In genomic region chr2:96649342-96649741, GRCh38 we compare ENCODE assay signal across 2 cellular contexts.
TF ChIP-seq lines count a peak whose summit lies in the region.

No MANE protein-coding gene starts in this region.

TF ChIP-seq in A549, 52 proteins besides CTCF, POLR2A, EP300 and RAD21 (continued from another document):
- TF ChIP-seq, protein P1, sequence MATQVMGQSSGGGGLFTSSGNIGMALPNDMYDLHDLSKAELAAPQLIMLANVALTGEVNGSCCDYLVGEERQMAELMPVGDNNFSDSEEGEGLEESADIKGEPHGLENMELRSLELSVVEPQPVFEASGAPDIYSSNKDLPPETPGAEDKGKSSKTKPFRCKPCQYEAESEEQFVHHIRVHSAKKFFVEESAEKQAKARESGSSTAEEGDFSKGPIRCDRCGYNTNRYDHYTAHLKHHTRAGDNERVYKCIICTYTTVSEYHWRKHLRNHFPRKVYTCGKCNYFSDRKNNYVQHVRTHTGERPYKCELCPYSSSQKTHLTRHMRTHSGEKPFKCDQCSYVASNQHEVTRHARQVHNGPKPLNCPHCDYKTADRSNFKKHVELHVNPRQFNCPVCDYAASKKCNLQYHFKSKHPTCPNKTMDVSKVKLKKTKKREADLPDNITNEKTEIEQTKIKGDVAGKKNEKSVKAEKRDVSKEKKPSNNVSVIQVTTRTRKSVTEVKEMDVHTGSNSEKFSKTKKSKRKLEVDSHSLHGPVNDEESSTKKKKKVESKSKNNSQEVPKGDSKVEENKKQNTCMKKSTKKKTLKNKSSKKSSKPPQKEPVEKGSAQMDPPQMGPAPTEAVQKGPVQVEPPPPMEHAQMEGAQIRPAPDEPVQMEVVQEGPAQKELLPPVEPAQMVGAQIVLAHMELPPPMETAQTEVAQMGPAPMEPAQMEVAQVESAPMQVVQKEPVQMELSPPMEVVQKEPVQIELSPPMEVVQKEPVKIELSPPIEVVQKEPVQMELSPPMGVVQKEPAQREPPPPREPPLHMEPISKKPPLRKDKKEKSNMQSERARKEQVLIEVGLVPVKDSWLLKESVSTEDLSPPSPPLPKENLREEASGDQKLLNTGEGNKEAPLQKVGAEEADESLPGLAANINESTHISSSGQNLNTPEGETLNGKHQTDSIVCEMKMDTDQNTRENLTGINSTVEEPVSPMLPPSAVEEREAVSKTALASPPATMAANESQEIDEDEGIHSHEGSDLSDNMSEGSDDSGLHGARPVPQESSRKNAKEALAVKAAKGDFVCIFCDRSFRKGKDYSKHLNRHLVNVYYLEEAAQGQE (IDR thresholded peaks at IDR 0.05) = no peak
- TF ChIP-seq EHF (CRISPR knock-in tag; IDR thresholded peaks at IDR 0.05) (no peak), MYC (IDR thresholded peaks at IDR 0.05; ENCODE audit: borderline replicate concordance, low read length) (no peak), BHLHE40 (IDR thresholded peaks at IDR 0.05; ENCODE audit: low read depth, low read length) (no peak), GATA3 (IDR thresholded peaks at IDR 0.05; ENCODE audit: borderline replicate concordance) (no peak), JUN (IDR thresholded peaks at IDR 0.05) (no peak), RNF2 (IDR thresholded peaks at IDR 0.05; ENCODE audit: borderline replicate concordance, low read depth) (no peak)
TF ChIP-seq in A549: peak in this region for 0.

TF ChIP-seq in IMR-90, 13 proteins besides CTCF, POLR2A, EP300 and RAD21 (continued from another document):
- TF ChIP-seq, protein P2, sequence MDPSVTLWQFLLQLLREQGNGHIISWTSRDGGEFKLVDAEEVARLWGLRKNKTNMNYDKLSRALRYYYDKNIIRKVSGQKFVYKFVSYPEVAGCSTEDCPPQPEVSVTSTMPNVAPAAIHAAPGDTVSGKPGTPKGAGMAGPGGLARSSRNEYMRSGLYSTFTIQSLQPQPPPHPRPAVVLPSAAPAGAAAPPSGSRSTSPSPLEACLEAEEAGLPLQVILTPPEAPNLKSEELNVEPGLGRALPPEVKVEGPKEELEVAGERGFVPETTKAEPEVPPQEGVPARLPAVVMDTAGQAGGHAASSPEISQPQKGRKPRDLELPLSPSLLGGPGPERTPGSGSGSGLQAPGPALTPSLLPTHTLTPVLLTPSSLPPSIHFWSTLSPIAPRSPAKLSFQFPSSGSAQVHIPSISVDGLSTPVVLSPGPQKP (IDR thresholded peaks at IDR 0.05; ENCODE audit: borderline replicate concordance, low read depth, low read length) = no peak
- no peak for TF ChIP-seq FOS (IDR thresholded peaks at IDR 0.05; ENCODE audit: low read depth, low read length)
TF ChIP-seq in IMR-90: peak in this region for 0.
